Comparison of ENCODE assay signal across 9 cellular contexts in the genomic region with DNA sequence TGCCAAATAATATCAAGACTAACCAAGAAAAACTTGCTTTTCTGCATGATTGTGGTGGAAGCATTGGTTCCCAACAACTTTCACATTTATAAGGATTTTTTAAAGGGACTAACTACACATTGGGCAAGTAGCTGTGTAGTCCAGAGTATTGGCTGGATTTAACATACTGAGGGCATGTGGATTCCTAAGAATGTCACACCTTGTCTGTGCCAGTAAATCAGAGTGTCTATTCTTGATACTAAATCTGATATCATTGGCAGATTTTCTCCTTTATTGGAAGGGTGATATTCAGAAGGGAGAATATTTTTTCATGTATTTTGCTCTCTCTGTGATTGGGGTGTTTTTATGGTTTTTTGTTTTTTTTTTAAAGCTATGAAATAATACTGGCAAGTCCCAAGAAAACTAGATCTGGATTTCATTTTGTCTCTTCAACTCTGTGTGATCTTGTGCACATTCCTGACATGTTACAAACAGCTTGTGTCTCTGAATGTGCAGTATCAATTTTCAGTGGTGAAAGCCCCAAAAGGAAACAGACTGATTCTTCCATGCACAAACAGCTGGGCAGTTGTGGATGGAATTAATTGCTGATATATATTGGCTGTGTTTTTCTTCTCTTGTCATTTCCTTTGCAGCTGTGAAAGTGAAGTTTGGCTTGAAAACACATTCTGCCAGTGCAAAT.
A peak's percentile ranks its signal among the peaks of the same experiment; 100 is the strongest.
DNase-seq lines count a peak whose midpoint lies in the region; ATAC-seq and TF ChIP-seq lines count a peak whose summit lies in the region.
"Had no signal": no experiment of that assay in that cellular context is flagged by ENCODE, and none has a peak within 500 bp of the region (broad histone marks: within the 10 kb centered on the region; RNA-seq: fewer than 3 reads in every experiment).

No MANE protein-coding gene starts in this region.

- intact Hi-C loops in left ventricle myocardium superior (cut with micrococcal nuclease) (no loop called here), left colon (cut with DNase I, micrococcal nuclease) (no loop called here)

- peak overlapping the region; percentile 84 for H3K27ac ChIP-seq in suprapubic skin
- H3K27ac ChIP-seq: C4-2B had no signal

- peaks cover 10% of the 10 kb centered on the region for H3K36me3 Mint-ChIP-seq in activated naive CD8-positive, alpha-beta T cell treated with anti-CD3 and anti-CD28 coated beads for 36 hours

- no peaks in the 10 kb centered on the region for H3K9me3 Mint-ChIP-seq in activated naive CD8-positive, alpha-beta T cell treated with anti-CD3 and anti-CD28 coated beads for 36 hours

- peak overlapping the region; percentile 68 for H3K27ac Mint-ChIP-seq in activated naive CD8-positive, alpha-beta T cell treated with anti-CD3 and anti-CD28 coated beads for 36 hours

- H3K4me3 Mint-ChIP-seq in activated naive CD8-positive, alpha-beta T cell treated with anti-CD3 and anti-CD28 coated beads for 36 hours = peak overlapping the region; percentile 13

- ATAC-seq in left ventricle myocardium superior (peak; percentile 66), left colon (no peak), HG03354 (IDR thresholded peaks at IDR 0.05; ENCODE audit: poor library complexity, severe bottlenecking, unreplicated experiment) (no peak)

- no peak for TF ChIP-seq EP300 in suprapubic skin (IDR thresholded peaks at IDR 0.05)

- no peak overlapping the region for H3K4me3 ChIP-seq in suprapubic skin

- TF ChIP-seq POLR2A in suprapubic skin (IDR thresholded peaks at IDR 0.05) = no peak

- H3K36me3 ChIP-seq in suprapubic skin = no peaks in the 10 kb centered on the region

- peaks cover 69% of the 10 kb centered on the region for H3K4me1 ChIP-seq in suprapubic skin

- no peak for TF ChIP-seq CTCF in suprapubic skin (IDR thresholded peaks at IDR 0.05)

- H3K4me1 Mint-ChIP-seq in activated naive CD8-positive, alpha-beta T cell treated with anti-CD3 and anti-CD28 coated beads for 36 hours = peaks cover 79% of the 10 kb centered on the region

- no peaks in the 10 kb centered on the region for H3K27me3 Mint-ChIP-seq in activated naive CD8-positive, alpha-beta T cell treated with anti-CD3 and anti-CD28 coated beads for 36 hours

- peak; percentile 33 for DNase-seq in NCI-H2171 treated with DMSO at 0.1 percent for 48 hours (lab: John Stamatoyannopoulos, UW)
- DNase-seq in NCI-H2171 (lab: John Stamatoyannopoulos, UW) = no peak
- no peak for DNase-seq in activated naive CD8-positive, alpha-beta T cell treated with anti-CD3 and anti-CD28 coated beads for 36 hours
- no peak for DNase-seq in left ventricle myocardium superior
- DNase-seq in suprapubic skin (ENCODE audit: low spot score in 2 of 2) = no peak
- DNase-seq in left colon = no peak
- no peak for DNase-seq in NCI-H2081 (lab: John Stamatoyannopoulos, UW)

- H3K9me3 ChIP-seq in suprapubic skin = no peaks in the 10 kb centered on the region

- no peaks in the 10 kb centered on the region for H3K27me3 ChIP-seq in suprapubic skin
